Comparison of ENCODE assay signal across 24 cellular contexts in the genomic region with DNA sequence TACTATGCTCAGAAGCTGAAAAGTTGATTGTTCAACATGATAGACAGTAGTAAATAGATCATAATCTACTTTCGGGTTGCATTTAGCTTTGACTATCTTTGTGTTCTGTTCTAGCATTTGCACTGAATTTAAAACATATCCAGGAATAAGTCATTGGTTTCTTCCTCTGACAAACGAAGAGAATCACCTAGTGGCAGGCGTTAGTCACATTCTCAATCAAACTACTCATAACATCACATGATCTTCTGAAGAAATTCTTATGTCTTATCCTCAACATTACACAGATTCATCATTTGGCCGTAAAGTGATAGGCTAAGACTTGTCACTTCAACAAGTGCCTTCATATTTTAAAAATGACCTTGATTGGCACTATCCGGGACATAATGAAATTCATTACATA.
DNase-seq lines count a peak whose midpoint lies in the region; ATAC-seq and TF ChIP-seq lines count a peak whose summit lies in the region.
"Had no signal": no experiment of that assay in that cellular context is flagged by ENCODE, and none has a peak within 500 bp of the region (broad histone marks: within the 10 kb centered on the region; RNA-seq: fewer than 3 reads in every experiment).

No MANE protein-coding gene starts in this region.

- H3K4me3 Mint-ChIP-seq in activated T-helper 17 cell treated with anti-CD3 and anti-CD28 coated beads, Interleukin-2, amount 50 U/mL, for 72 hours = no peak overlapping the region
- H3K4me3 Mint-ChIP-seq in effector memory CD8-positive, alpha-beta T cell = no peak overlapping the region
- H3K4me3 Mint-ChIP-seq: CD8-positive, alpha-beta T cell; HFFc6 had no signal

- no peaks in the 10 kb centered on the region for H3K9me3 Mint-ChIP-seq in activated T-helper 17 cell treated with anti-CD3 and anti-CD28 coated beads, Interleukin-2, amount 50 U/mL, for 72 hours
- H3K9me3 Mint-ChIP-seq in effector memory CD8-positive, alpha-beta T cell = no peaks in the 10 kb centered on the region
- H3K9me3 Mint-ChIP-seq: CD8-positive, alpha-beta T cell; HFFc6 had no signal

- no peaks in the 10 kb centered on the region for H3K27me3 ChIP-seq in foreskin keratinocyte

- DNase-seq in ELR (ENCODE audit: low read depth) (peak; percentile 37), HPDE6-E6E7 (ENCODE audit: extremely low spot score) (peak; percentile 9), foreskin keratinocyte (peak; percentile 9 to 36), DMS79 (lab: John Stamatoyannopoulos, UW) (no peak), HEK293T (ENCODE audit: extremely low spot score) (no peak), DMS 273 treated with DMSO at 0.1 percent for 48 hours (lab: John Stamatoyannopoulos, UW) (no peak)
- no peak for DNase-seq in effector memory CD8-positive, alpha-beta T cell
- DNase-seq: AML-193; C1 segment of cervical spinal cord; CD8-positive, alpha-beta T cell; DMS153; GDM1; HFFc6; MV-4-11; NCI-H1105 treated with DMSO at 0.1 percent for 48 hours; NCI-H1694 treated with DMSO at 0.1 percent for 48 hours; NCI-H2081 treated with DMSO at 0.1 percent for 48 hours; NCI-H2171 treated with DMSO at 0.1 percent for 48 hours; NCI-H446 treated with DMSO at 0.1 percent for 48 hours; NCI-H526 treated with DMSO at 0.1 percent for 48 hours; OCI-M1; Right ventricle myocardium superior had no signal

- peak; percentile 21 for ATAC-seq in activated T-helper 17 cell treated with anti-CD3 and anti-CD28 coated beads, Interleukin-2, amount 50 U/mL, for 72 hours (replicated peaks)
- peak; percentile 78 for ATAC-seq in foreskin keratinocyte
- ATAC-seq in effector memory CD8-positive, alpha-beta T cell (replicated peaks) = no peak
- ATAC-seq: CD8-positive, alpha-beta T cell had no signal

- no peaks in the 10 kb centered on the region for H3K36me3 Mint-ChIP-seq in activated T-helper 17 cell treated with anti-CD3 and anti-CD28 coated beads, Interleukin-2, amount 50 U/mL, for 72 hours (ENCODE audit: low read depth)
- peaks cover 3% of the 10 kb centered on the region for H3K36me3 Mint-ChIP-seq in effector memory CD8-positive, alpha-beta T cell (ENCODE audit: insufficient read depth)
- H3K36me3 Mint-ChIP-seq: CD8-positive, alpha-beta T cell had no signal

- no peaks in the 10 kb centered on the region for H3K4me1 Mint-ChIP-seq in activated T-helper 17 cell treated with anti-CD3 and anti-CD28 coated beads, Interleukin-2, amount 50 U/mL, for 72 hours
- no peaks in the 10 kb centered on the region for H3K4me1 Mint-ChIP-seq in effector memory CD8-positive, alpha-beta T cell (ENCODE audit: low read depth in 2 of 2)

- no peak overlapping the region for H3K27ac Mint-ChIP-seq in activated T-helper 17 cell treated with anti-CD3 and anti-CD28 coated beads, Interleukin-2, amount 50 U/mL, for 72 hours
- no peak overlapping the region for H3K27ac Mint-ChIP-seq in effector memory CD8-positive, alpha-beta T cell
- H3K27ac Mint-ChIP-seq: CD8-positive, alpha-beta T cell; HFFc6 had no signal

- no peaks in the 10 kb centered on the region for H3K4me1 ChIP-seq in foreskin keratinocyte

- peak; percentile 24 for TF ChIP-seq CTCF in foreskin keratinocyte (conservative IDR thresholded peaks at IDR 0.05)

- H3K27me3 Mint-ChIP-seq in activated T-helper 17 cell treated with anti-CD3 and anti-CD28 coated beads, Interleukin-2, amount 50 U/mL, for 72 hours = peaks cover 2% of the 10 kb centered on the region
- peaks cover 0 to 9% of the 10 kb centered on the region in 2 donors for H3K27me3 Mint-ChIP-seq in effector memory CD8-positive, alpha-beta T cell

- no peak overlapping the region for H3K27ac ChIP-seq in foreskin keratinocyte
- H3K27ac ChIP-seq: KMS-11 had no signal

- CTCF ChIA-PET in HEK293T (lab: Yijun Ruan, JAX) = no interaction called here

- POLR2A ChIA-PET in HEK293T (lab: Yijun Ruan, JAX) = no interaction called here

TF ChIP-seq in HEK293T, 16 proteins besides CTCF, POLR2A, EP300 and RAD21:
- TF ChIP-seq LEF1 (IDR thresholded peaks at IDR 0.05; ENCODE audit: borderline replicate concordance) (no peak), NFRKB (IDR thresholded peaks at IDR 0.05) (no peak), FOXK2 (IDR thresholded peaks at IDR 0.05) (no peak), TARDBP (IDR thresholded peaks at IDR 0.05) (no peak), BHLHE40 (IDR thresholded peaks at IDR 0.05; ENCODE audit: borderline replicate concordance) (no peak), CTBP1 (IDR thresholded peaks at IDR 0.05; ENCODE audit: borderline replicate concordance) (no peak), ELF4 (IDR thresholded peaks at IDR 0.05) (no peak), HDGF (IDR thresholded peaks at IDR 0.05; ENCODE audit: borderline replicate concordance) (no peak), FOXM1 (IDR thresholded peaks at IDR 0.05; ENCODE audit: borderline replicate concordance) (no peak), ZNF384 (IDR thresholded peaks at IDR 0.05) (no peak), SP1 (IDR thresholded peaks at IDR 0.05) (no peak), SUZ12 (IDR thresholded peaks at IDR 0.05) (no peak), FOXA1 (IDR thresholded peaks at IDR 0.05) (no peak), L3MBTL2 (conservative IDR thresholded peaks at IDR 0.05) (no peak)
- TF ChIP-seq, protein P1, sequence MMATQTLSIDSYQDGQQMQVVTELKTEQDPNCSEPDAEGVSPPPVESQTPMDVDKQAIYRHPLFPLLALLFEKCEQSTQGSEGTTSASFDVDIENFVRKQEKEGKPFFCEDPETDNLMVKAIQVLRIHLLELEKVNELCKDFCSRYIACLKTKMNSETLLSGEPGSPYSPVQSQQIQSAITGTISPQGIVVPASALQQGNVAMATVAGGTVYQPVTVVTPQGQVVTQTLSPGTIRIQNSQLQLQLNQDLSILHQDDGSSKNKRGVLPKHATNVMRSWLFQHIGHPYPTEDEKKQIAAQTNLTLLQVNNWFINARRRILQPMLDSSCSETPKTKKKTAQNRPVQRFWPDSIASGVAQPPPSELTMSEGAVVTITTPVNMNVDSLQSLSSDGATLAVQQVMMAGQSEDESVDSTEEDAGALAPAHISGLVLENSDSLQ (IDR thresholded peaks at IDR 0.05) = no peak

Comparison
In these comparisons a context has a peak if more than half of its experiments do, and no peak if none do; other contexts are left out.
1. DNase-seq: peak in ELR (single experiment), HPDE6-E6E7 (single experiment) and foreskin keratinocyte (2 of 2); none in DMS79 (single experiment), effector memory CD8-positive, alpha-beta T cell (0 of 3), HEK293T (single experiment) and DMS 273 treated with DMSO at 0.1 percent for 48 hours (single experiment).